27 cellular contexts compared by ENCODE assay signal in the genomic region with DNA sequence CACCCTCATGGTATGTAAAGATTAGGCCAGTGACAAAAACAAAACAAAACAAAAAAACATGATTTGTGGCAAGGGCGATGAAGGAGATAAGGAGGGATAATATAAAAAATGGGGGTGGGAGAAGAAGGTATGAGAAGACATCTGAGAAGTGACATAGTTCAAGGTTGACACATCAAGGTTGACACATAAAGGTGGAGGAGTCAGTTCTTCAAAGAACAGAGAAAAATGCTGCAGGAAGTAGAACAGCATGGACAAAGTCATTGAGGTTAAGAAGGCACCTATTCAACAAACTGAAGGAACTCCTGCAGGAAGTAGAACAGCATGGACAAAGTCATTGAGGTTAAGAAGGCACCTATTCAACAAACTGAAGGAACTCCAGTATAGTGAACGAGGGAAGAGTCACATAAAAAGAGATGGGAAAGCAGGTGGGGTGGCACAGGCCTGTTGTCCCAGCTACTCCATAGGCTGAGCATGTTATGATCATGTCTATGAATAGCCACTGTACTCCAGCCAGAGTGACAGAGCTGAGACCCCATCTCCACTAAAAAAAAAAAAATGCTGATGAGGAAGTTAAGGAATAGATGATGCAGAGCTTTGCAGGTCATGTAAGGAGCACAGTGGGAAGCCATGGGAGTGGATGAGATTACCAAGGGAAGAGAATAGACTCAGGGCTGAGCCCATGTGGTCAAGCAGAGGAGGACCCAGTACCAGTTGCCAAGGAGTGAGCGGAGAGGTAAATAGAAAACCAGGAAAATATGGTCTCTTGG.
"Had no signal": no experiment of that assay in that cellular context is flagged by ENCODE, and none has a peak within 500 bp of the region (broad histone marks: within the 10 kb centered on the region; RNA-seq: fewer than 3 reads in every experiment).

No MANE protein-coding gene starts in this region.

- H3K4me3 Mint-ChIP-seq: activated CD4-positive, alpha-beta memory T cell treated with anti-CD3 and anti-CD28 coated beads for 36 hours; activated naive CD4-positive, alpha-beta T cell treated with anti-CD3 and anti-CD28 coated beads for 36 hours; activated T-cell treated with anti-CD3 and anti-CD28 coated beads, Interleukin-2, amount 50 U/mL, for 4 hours; naive thymus-derived CD4-positive, alpha-beta T cell; stimulated activated effector memory CD8-positive, alpha-beta T cell treated with anti-CD3 and anti-CD28 coated beads, Interleukin-12 subunit alpha, Interleukin-12 subunit beta, amount 100 ng/mL, for 72 hours; stimulated activated naive CD8-positive, alpha-beta T cell treated with anti-CD3 and anti-CD28 coated beads, Interleukin-15, amount 100 ng/mL, for 72 hours; T-helper 2 cell treated with Interferon-gamma antibody and Interleukin-4, amounts not matched to agents 5 μg/mL and 100 μg/mL, for 36 hours had no signal

- H3K27me3 Mint-ChIP-seq: activated CD4-positive, alpha-beta memory T cell treated with anti-CD3 and anti-CD28 coated beads for 36 hours; stimulated activated naive CD8-positive, alpha-beta T cell treated with anti-CD3 and anti-CD28 coated beads, Interleukin-15, amount 100 ng/mL, for 72 hours had no signal

- H3K9me3 Mint-ChIP-seq: activated CD4-positive, alpha-beta memory T cell treated with anti-CD3 and anti-CD28 coated beads for 36 hours; activated naive CD4-positive, alpha-beta T cell treated with anti-CD3 and anti-CD28 coated beads for 36 hours; activated T-cell treated with anti-CD3 and anti-CD28 coated beads, Interleukin-2, amount 50 U/mL, for 4 hours; stimulated activated effector memory CD8-positive, alpha-beta T cell treated with anti-CD3 and anti-CD28 coated beads, Interleukin-12 subunit alpha, Interleukin-12 subunit beta, amount 100 ng/mL, for 72 hours; stimulated activated naive CD8-positive, alpha-beta T cell treated with anti-CD3 and anti-CD28 coated beads, Interleukin-15, amount 100 ng/mL, for 72 hours; T-helper 2 cell treated with Interferon-gamma antibody and Interleukin-4, amounts not matched to agents 5 μg/mL and 100 μg/mL, for 36 hours had no signal

- H3K36me3 Mint-ChIP-seq: activated CD4-positive, alpha-beta memory T cell treated with anti-CD3 and anti-CD28 coated beads for 36 hours; stimulated activated effector memory CD8-positive, alpha-beta T cell treated with anti-CD3 and anti-CD28 coated beads, Interleukin-12 subunit alpha, Interleukin-12 subunit beta, amount 100 ng/mL, for 72 hours had no signal

- DNase-seq: activated CD4-positive, alpha-beta memory T cell treated with anti-CD3 and anti-CD28 coated beads for 36 hours; activated CD4-positive, alpha-beta T cell treated with anti-CD3 and anti-CD28 coated beads for 48 hours; activated effector memory CD4-positive, alpha-beta T cell treated with Interleukin-2 at 50 U/mL for 16 hours; activated naive CD4-positive, alpha-beta T cell treated with anti-CD3 and anti-CD28 coated beads for 36 hours; activated T-cell treated with anti-CD3 and anti-CD28 coated beads, Interleukin-2, amount 50 U/mL, for 4 hours; amygdala; cerebellar nuclear complex; colonic mucosa; effector CD8-positive, alpha-beta T cell; gastrocnemius medialis; islet precursor cell; midbrain; nucleus accumbens; pancreas; retina; sigmoid colon; small intestine; stimulated activated CD4-positive, alpha-beta T cell treated with anti-CD3 and anti-CD28 coated beads, Interleukin-4, amount 100 ng/mL, for 24 hours; stimulated activated naive CD8-positive, alpha-beta T cell treated with anti-CD3 and anti-CD28 coated beads, Interleukin-15, amount 100 ng/mL, for 72 hours; substantia nigra; T-helper 1 cell; thyroid gland; upper lobe of right lung had no signal

- H3K4me1 Mint-ChIP-seq: stimulated activated effector memory CD8-positive, alpha-beta T cell treated with anti-CD3 and anti-CD28 coated beads, Interleukin-12 subunit alpha, Interleukin-12 subunit beta, amount 100 ng/mL, for 72 hours; stimulated activated naive CD8-positive, alpha-beta T cell treated with anti-CD3 and anti-CD28 coated beads, Interleukin-15, amount 100 ng/mL, for 72 hours had no signal

- ATAC-seq: gastrocnemius medialis; naive thymus-derived CD4-positive, alpha-beta T cell; pancreas; stimulated activated effector memory CD8-positive, alpha-beta T cell treated with anti-CD3 and anti-CD28 coated beads, Interleukin-12 subunit alpha, Interleukin-12 subunit beta, amount 100 ng/mL, for 72 hours; stimulated activated naive CD8-positive, alpha-beta T cell treated with anti-CD3 and anti-CD28 coated beads, Interleukin-15, amount 100 ng/mL, for 72 hours; upper lobe of right lung had no signal

- H3K27ac Mint-ChIP-seq: activated CD4-positive, alpha-beta memory T cell treated with anti-CD3 and anti-CD28 coated beads for 36 hours; activated naive CD4-positive, alpha-beta T cell treated with anti-CD3 and anti-CD28 coated beads for 36 hours; naive thymus-derived CD4-positive, alpha-beta T cell; stimulated activated effector memory CD8-positive, alpha-beta T cell treated with anti-CD3 and anti-CD28 coated beads, Interleukin-12 subunit alpha, Interleukin-12 subunit beta, amount 100 ng/mL, for 72 hours; stimulated activated naive CD8-positive, alpha-beta T cell treated with anti-CD3 and anti-CD28 coated beads, Interleukin-15, amount 100 ng/mL, for 72 hours; T-helper 2 cell treated with Interferon-gamma antibody and Interleukin-4, amounts not matched to agents 5 μg/mL and 100 μg/mL, for 36 hours had no signal

- FAIRE-seq: endometrium, pancreas, small intestine had no signal
